Comparison of ENCODE assay signal across 25 cellular contexts in the genomic region with DNA sequence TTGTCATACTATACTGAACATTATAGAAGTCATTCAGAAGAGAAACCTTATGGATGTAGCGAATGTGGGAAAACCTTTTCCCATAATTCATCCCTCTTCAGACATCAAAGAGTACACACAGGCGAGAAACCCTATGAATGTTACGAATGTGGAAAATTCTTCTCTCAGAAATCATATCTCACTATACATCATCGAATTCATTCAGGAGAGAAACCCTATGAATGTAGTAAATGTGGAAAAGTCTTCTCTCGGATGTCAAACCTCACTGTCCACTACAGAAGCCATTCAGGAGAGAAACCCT. TPM values are rescaled to one million over a fixed set of nuclear protein-coding genes. Genes with fewer than 3 reads are reported as not detected.
DNase-seq lines count a peak whose midpoint lies in the region; ATAC-seq and TF ChIP-seq lines count a peak whose summit lies in the region.
"Had no signal": no experiment of that assay in that cellular context is flagged by ENCODE, and none has a peak within 500 bp of the region (broad histone marks: within the 10 kb centered on the region; RNA-seq: fewer than 3 reads in every experiment).

No MANE protein-coding gene starts in this region.

- no peak overlapping the region for H3K4me3 Mint-ChIP-seq in activated T-helper 17 cell treated with anti-CD3 and anti-CD28 coated beads, Interleukin-2, amount 50 U/mL, for 72 hours
- H3K4me3 Mint-ChIP-seq: immature natural killer cell; mesothelial cell of epicardium; natural killer cell treated with Interleukin-12 subunit alpha and Interleukin-12 subunit beta and Interleukin-15 and Interleukin-18, amount 100 ng/mL, for 72 hours; stimulated activated naive CD8-positive, alpha-beta T cell treated with anti-CD3 and anti-CD28 coated beads, Interleukin-15, Interleukin-2, amounts not matched to agents 100 ng/mL and 50 ng/mL, for 24 hours had no signal

- H3K36me3 ChIP-seq in liver (ENCODE audit: control insufficient read depth in 4 of 4, insufficient read depth in 3 of 4, low read depth in 1 of 4, low read length in 3 of 4) (peaks cover 16 to 56% (median 49%) of the 10 kb centered on the region in 4 donors), right lobe of liver (peaks cover under 1 to 53% (median 28%) of the 10 kb centered on the region in 4 donors), iPS-20b (ENCODE audit: insufficient read depth, low read depth, low read length) (peaks cover 70% of the 10 kb centered on the region), spleen (peaks cover 38 to 80% (median 51%) of the 10 kb centered on the region in 6 donors)

- H3K27ac ChIP-seq in liver (ENCODE audit: low read depth in 1 of 2, low read length in 2 of 2): no peak overlapping the region
- no peak overlapping the region for H3K27ac ChIP-seq in right lobe of liver
- H3K27ac ChIP-seq in iPS-20b (ENCODE audit: low read length): no peak overlapping the region
- no peak overlapping the region for H3K27ac ChIP-seq in spleen
- H3K27ac ChIP-seq: heart right ventricle, KMS-11, left ventricle myocardium inferior, pancreas, right atrium auricular region, tibial artery had no signal

- no peak for TF ChIP-seq RAD21 in liver (IDR thresholded peaks at IDR 0.05)

- H3K9me3 ChIP-seq in liver (ENCODE audit: control insufficient read depth in 4 of 4, low read length in 3 of 4): peaks cover 46 to 92% (median 74%) of the 10 kb centered on the region in 4 donors
- H3K9me3 ChIP-seq in right lobe of liver: peaks cover 2 to 82% (median 49%) of the 10 kb centered on the region in 4 donors
- H3K9me3 ChIP-seq in iPS-20b (ENCODE audit: insufficient read depth, low read depth, low read length): peaks cover 98% of the 10 kb centered on the region
- H3K9me3 ChIP-seq in spleen: peaks cover 51 to 100% (median 100%) of the 10 kb centered on the region in 8 donors

- no peaks in the 10 kb centered on the region for H3K27me3 Mint-ChIP-seq in activated T-helper 17 cell treated with anti-CD3 and anti-CD28 coated beads, Interleukin-2, amount 50 U/mL, for 72 hours
- H3K27me3 Mint-ChIP-seq: natural killer cell treated with Interleukin-12 subunit alpha and Interleukin-12 subunit beta and Interleukin-15 and Interleukin-18, amount 100 ng/mL, for 72 hours; stimulated activated naive CD8-positive, alpha-beta T cell treated with anti-CD3 and anti-CD28 coated beads, Interleukin-15, Interleukin-2, amounts not matched to agents 100 ng/mL and 50 ng/mL, for 24 hours had no signal

- ATAC-seq in right lobe of liver (no peak), HG02642 (IDR thresholded peaks at IDR 0.05; ENCODE audit: poor library complexity, unreplicated experiment) (no peak), GM18520 (IDR thresholded peaks at IDR 0.05; ENCODE audit: unreplicated experiment) (no peak)
- ATAC-seq in activated T-helper 17 cell treated with anti-CD3 and anti-CD28 coated beads, Interleukin-2, amount 50 U/mL, for 72 hours (replicated peaks): no peak
- ATAC-seq: heart right ventricle; natural killer cell treated with Interleukin-12 subunit alpha and Interleukin-12 subunit beta and Interleukin-15 and Interleukin-18, amount 100 ng/mL, for 72 hours; pancreas had no signal

- peak overlapping the region; percentile 63 for H3K27ac Mint-ChIP-seq in activated T-helper 17 cell treated with anti-CD3 and anti-CD28 coated beads, Interleukin-2, amount 50 U/mL, for 72 hours
- H3K27ac Mint-ChIP-seq: immature natural killer cell; mesothelial cell of epicardium; natural killer cell treated with Interleukin-12 subunit alpha and Interleukin-12 subunit beta and Interleukin-15 and Interleukin-18, amount 100 ng/mL, for 72 hours; stimulated activated naive CD8-positive, alpha-beta T cell treated with anti-CD3 and anti-CD28 coated beads, Interleukin-15, Interleukin-2, amounts not matched to agents 100 ng/mL and 50 ng/mL, for 24 hours had no signal

- H3K4me1 Mint-ChIP-seq in activated T-helper 17 cell treated with anti-CD3 and anti-CD28 coated beads, Interleukin-2, amount 50 U/mL, for 72 hours: no peaks in the 10 kb centered on the region
- H3K4me1 Mint-ChIP-seq: immature natural killer cell, mesothelial cell of epicardium had no signal

- H3K36me3 Mint-ChIP-seq in activated T-helper 17 cell treated with anti-CD3 and anti-CD28 coated beads, Interleukin-2, amount 50 U/mL, for 72 hours (ENCODE audit: low read depth): peaks cover 71% of the 10 kb centered on the region

- H3K9ac ChIP-seq in liver (ENCODE audit: low read depth in 1 of 2, low read length in 2 of 2) (no peak overlapping the region), iPS-20b (ENCODE audit: low read depth, low read length) (no peak overlapping the region)
- H3K9ac ChIP-seq: KMS-11 had no signal

- 99% methylated on average over 5 of the region's 5 CpGs for WGBS in liver
- WGBS in right lobe of liver (ENCODE audit: insufficient coverage, low coverage, low lambda C conversion rate, missing lambda C conversion rate): 89% methylated on average over 4 of the region's 5 CpGs
- 94 to 98% (median 97%) methylated on average over 5 of the region's 5 CpGs for WGBS in spleen, 5 donors

- DNase-seq in right lobe of liver: no peak
- DNase-seq in spleen: no peak
- no peak for DNase-seq in hypothalamus (lab: John Stamatoyannopoulos, UW)
- DNase-seq: cerebellar nuclear complex; effector CD4-positive, alpha-beta T cell; foreskin fibroblast; heart right ventricle; immature natural killer cell; left ventricle myocardium inferior; NCI-H1436 treated with DMSO at 0.1 percent for 48 hours; pancreas; Right ventricle myocardium superior; stimulated activated CD4-positive, alpha-beta T cell treated with anti-CD3 and anti-CD28 coated beads, Interleukin-4, amount 100 ng/mL, for 4 hours; T-helper 9 cell; tibial artery had no signal

- H3K4me3 ChIP-seq in liver (ENCODE audit: low read depth in 1 of 3, low read length in 3 of 3) (peak overlapping the region in 2 of 3 donors; percentile 28 to 47), right lobe of liver (no peak overlapping the region), iPS-20b (ENCODE audit: low read length) (peak overlapping the region; percentile 21), spleen (peak overlapping the region in 1 of 8 donors; percentile 32)
- H3K4me3 ChIP-seq: heart right ventricle, left ventricle myocardium inferior, pancreas, right atrium auricular region, tibial artery had no signal

- H3K27me3 ChIP-seq in liver (ENCODE audit: control insufficient read depth in 4 of 4, insufficient read depth in 4 of 4, low read length in 3 of 4): no peaks in the 10 kb centered on the region
- no peaks in the 10 kb centered on the region for H3K27me3 ChIP-seq in right lobe of liver
- H3K27me3 ChIP-seq in iPS-20b (ENCODE audit: insufficient read depth, low read length): no peaks in the 10 kb centered on the region
- no peaks in the 10 kb centered on the region for H3K27me3 ChIP-seq in spleen (replicated peaks in 1 of 7)
- H3K27me3 ChIP-seq: heart right ventricle, pancreas, right atrium auricular region, tibial artery had no signal

- H3K4me1 ChIP-seq in liver (ENCODE audit: control insufficient read depth in 4 of 4, insufficient read depth in 4 of 4, low read length in 3 of 4): no peaks in the 10 kb centered on the region
- no peaks in the 10 kb centered on the region for H3K4me1 ChIP-seq in right lobe of liver
- H3K4me1 ChIP-seq in iPS-20b (ENCODE audit: insufficient read depth, low read length): no peaks in the 10 kb centered on the region
- H3K4me1 ChIP-seq in spleen: no peaks in the 10 kb centered on the region
- H3K4me1 ChIP-seq: heart right ventricle, left ventricle myocardium inferior, pancreas, right atrium auricular region, tibial artery had no signal

- H3K9me3 Mint-ChIP-seq in activated T-helper 17 cell treated with anti-CD3 and anti-CD28 coated beads, Interleukin-2, amount 50 U/mL, for 72 hours: peaks cover 49% of the 10 kb centered on the region

- TF ChIP-seq POLR2A in right lobe of liver (IDR thresholded peaks at IDR 0.05) (no peak), spleen (IDR thresholded peaks at IDR 0.05) (no peak)

- intact Hi-C loops in right lobe of liver (cut with DNase I) (no loop called here), spleen (cut with DNase I; ENCODE audit: low total_unique reads) (no loop called here)

- no peak for TF ChIP-seq CTCF in liver (IDR thresholded peaks at IDR 0.05; ENCODE audit: low read depth, low read length, missing input control)
- TF ChIP-seq CTCF in right lobe of liver (IDR thresholded peaks at IDR 0.05): no peak
- no peak for TF ChIP-seq CTCF in spleen (IDR thresholded peaks at IDR 0.05 in 8 of 11, conservative IDR thresholded peaks at IDR 0.05 in 3 of 11)

TF ChIP-seq in liver, 16 proteins besides CTCF, POLR2A, EP300 and RAD21 (continues in another document):
- no peak for TF ChIP-seq RXRA (IDR thresholded peaks at IDR 0.05)
- no peak for TF ChIP-seq YY1 (IDR thresholded peaks at IDR 0.05)
- no peak for TF ChIP-seq NR2F2 (IDR thresholded peaks at IDR 0.05)
- TF ChIP-seq JUND (IDR thresholded peaks at IDR 0.05): no peak
- TF ChIP-seq, protein P1, sequence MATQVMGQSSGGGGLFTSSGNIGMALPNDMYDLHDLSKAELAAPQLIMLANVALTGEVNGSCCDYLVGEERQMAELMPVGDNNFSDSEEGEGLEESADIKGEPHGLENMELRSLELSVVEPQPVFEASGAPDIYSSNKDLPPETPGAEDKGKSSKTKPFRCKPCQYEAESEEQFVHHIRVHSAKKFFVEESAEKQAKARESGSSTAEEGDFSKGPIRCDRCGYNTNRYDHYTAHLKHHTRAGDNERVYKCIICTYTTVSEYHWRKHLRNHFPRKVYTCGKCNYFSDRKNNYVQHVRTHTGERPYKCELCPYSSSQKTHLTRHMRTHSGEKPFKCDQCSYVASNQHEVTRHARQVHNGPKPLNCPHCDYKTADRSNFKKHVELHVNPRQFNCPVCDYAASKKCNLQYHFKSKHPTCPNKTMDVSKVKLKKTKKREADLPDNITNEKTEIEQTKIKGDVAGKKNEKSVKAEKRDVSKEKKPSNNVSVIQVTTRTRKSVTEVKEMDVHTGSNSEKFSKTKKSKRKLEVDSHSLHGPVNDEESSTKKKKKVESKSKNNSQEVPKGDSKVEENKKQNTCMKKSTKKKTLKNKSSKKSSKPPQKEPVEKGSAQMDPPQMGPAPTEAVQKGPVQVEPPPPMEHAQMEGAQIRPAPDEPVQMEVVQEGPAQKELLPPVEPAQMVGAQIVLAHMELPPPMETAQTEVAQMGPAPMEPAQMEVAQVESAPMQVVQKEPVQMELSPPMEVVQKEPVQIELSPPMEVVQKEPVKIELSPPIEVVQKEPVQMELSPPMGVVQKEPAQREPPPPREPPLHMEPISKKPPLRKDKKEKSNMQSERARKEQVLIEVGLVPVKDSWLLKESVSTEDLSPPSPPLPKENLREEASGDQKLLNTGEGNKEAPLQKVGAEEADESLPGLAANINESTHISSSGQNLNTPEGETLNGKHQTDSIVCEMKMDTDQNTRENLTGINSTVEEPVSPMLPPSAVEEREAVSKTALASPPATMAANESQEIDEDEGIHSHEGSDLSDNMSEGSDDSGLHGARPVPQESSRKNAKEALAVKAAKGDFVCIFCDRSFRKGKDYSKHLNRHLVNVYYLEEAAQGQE (IDR thresholded peaks at IDR 0.05): no peak
- no peak for TF ChIP-seq HNF4A (conservative IDR thresholded peaks at IDR 0.05)

RNA-seq across cellular contexts. Expression of a gene that starts 19.4 kb away (rescaled TPM):
- total RNA-seq in liver: 1 to 10 TPM; 5.3 to 7.2 TPM
- 1 to 10 TPM; 1.7 to 2.1 TPM for polyA plus RNA-seq in liver
- total RNA-seq in right lobe of liver: 1 to 10 TPM; 4.0 to 6.9 (median 5.1) TPM
- total RNA-seq in activated T-helper 17 cell treated with anti-CD3 and anti-CD28 coated beads, Interleukin-2, amount 50 U/mL, for 72 hours: 10 to 100 TPM; 12.5 to 29.1 TPM
- 10 to 100 TPM; 11.8 to 17.1 (median 13.3) TPM for total RNA-seq in spleen
- 1 to 10 TPM; 3.3 to 3.7 (median 3.6) TPM for polyA plus RNA-seq in spleen

Comparison
In these comparisons a context has a peak if more than half of its experiments do, and no peak if none do; other contexts are left out.
1. H3K4me3 ChIP-seq: peak in liver (2 of 3) and iPS-20b (single experiment); none in right lobe of liver (0 of 3).